Comparison of ENCODE assay signal across 20 cellular contexts in genomic region chr4:13238936-13239335, GRCh38.
"Had no signal": no experiment of that assay in that cellular context is flagged by ENCODE, and none has a peak within 500 bp of the region (broad histone marks: within the 10 kb centered on the region; RNA-seq: fewer than 3 reads in every experiment).

No MANE protein-coding gene starts in this region.

- H3K4me3 Mint-ChIP-seq: naive thymus-derived CD8-positive, alpha-beta T cell; neural crest cell; stimulated activated naive B cell treated with anti-CD40 and anti-IgM and Interleukin-4, amounts not matched to agents 10 μg/mL and 1 μg/mL and 100 μg/mL, for 72 hours; stimulated activated naive CD8-positive, alpha-beta T cell treated with anti-CD3 and anti-CD28 coated beads, Interleukin-15, amount 100 ng/mL, for 72 hours had no signal

- H3K9me3 ChIP-seq: mucosa of descending colon, thoracic aorta had no signal

- H3K4me1 ChIP-seq: heart right ventricle, spleen, transverse colon had no signal

- H3K36me3 ChIP-seq: heart right ventricle, spleen, thoracic aorta, transverse colon had no signal

- H3K27ac ChIP-seq: heart right ventricle, spleen, thoracic aorta, transverse colon had no signal

- H3K27ac Mint-ChIP-seq: naive thymus-derived CD8-positive, alpha-beta T cell; stimulated activated naive B cell treated with anti-CD40 and anti-IgM and Interleukin-4, amounts not matched to agents 10 μg/mL and 1 μg/mL and 100 μg/mL, for 72 hours had no signal

- H3K27me3 Mint-ChIP-seq: naive thymus-derived CD8-positive, alpha-beta T cell; stimulated activated naive B cell treated with anti-CD40 and anti-IgM and Interleukin-4, amounts not matched to agents 10 μg/mL and 1 μg/mL and 100 μg/mL, for 72 hours; stimulated activated naive CD8-positive, alpha-beta T cell treated with anti-CD3 and anti-CD28 coated beads, Interleukin-15, amount 100 ng/mL, for 72 hours had no signal

- DNase-seq: effector memory CD4-positive, alpha-beta T cell; heart right ventricle; hypothalamus; kidney glomerular epithelial cell; mammary epithelial cell; mucosa of descending colon; naive thymus-derived CD8-positive, alpha-beta T cell; posterior cingulate gyrus; spleen; stimulated activated CD4-positive, alpha-beta T cell treated with anti-CD3 and anti-CD28 coated beads, Interleukin-15, amount 100 ng/mL, for 24 hours; stimulated activated CD4-positive, alpha-beta T cell treated with anti-CD3 and anti-CD28 coated beads, Interleukin-1b, Interleukin-23, amount 100 ng/mL, for 48 hours; stimulated activated CD4-positive, alpha-beta T cell treated with anti-CD3 and anti-CD28 coated beads, Interleukin-4, amount 100 ng/mL, for 4 hours; stimulated activated naive B cell treated with anti-CD40 and anti-IgM and Interleukin-4, amounts not matched to agents 10 μg/mL and 1 μg/mL and 100 μg/mL, for 72 hours; stimulated activated naive CD8-positive, alpha-beta T cell treated with anti-CD3 and anti-CD28 coated beads, Interleukin-15, amount 100 ng/mL, for 72 hours; transverse colon had no signal

- H3K27me3 ChIP-seq: heart right ventricle, spleen, transverse colon had no signal

- ATAC-seq: esophagus mucosa; heart right ventricle; left lobe of liver; mucosa of descending colon; naive thymus-derived CD8-positive, alpha-beta T cell; sciatic nerve; stimulated activated naive B cell treated with anti-CD40 and anti-IgM and Interleukin-4, amounts not matched to agents 10 μg/mL and 1 μg/mL and 100 μg/mL, for 72 hours; stimulated activated naive CD8-positive, alpha-beta T cell treated with anti-CD3 and anti-CD28 coated beads, Interleukin-15, amount 100 ng/mL, for 72 hours had no signal

- H3K4me1 Mint-ChIP-seq: naive thymus-derived CD8-positive, alpha-beta T cell; stimulated activated naive CD8-positive, alpha-beta T cell treated with anti-CD3 and anti-CD28 coated beads, Interleukin-15, amount 100 ng/mL, for 72 hours had no signal

- H3K4me3 ChIP-seq: heart right ventricle, mucosa of descending colon, spleen, thoracic aorta, transverse colon had no signal
